8 cellular contexts compared by ENCODE assay signal in the genomic region with DNA sequence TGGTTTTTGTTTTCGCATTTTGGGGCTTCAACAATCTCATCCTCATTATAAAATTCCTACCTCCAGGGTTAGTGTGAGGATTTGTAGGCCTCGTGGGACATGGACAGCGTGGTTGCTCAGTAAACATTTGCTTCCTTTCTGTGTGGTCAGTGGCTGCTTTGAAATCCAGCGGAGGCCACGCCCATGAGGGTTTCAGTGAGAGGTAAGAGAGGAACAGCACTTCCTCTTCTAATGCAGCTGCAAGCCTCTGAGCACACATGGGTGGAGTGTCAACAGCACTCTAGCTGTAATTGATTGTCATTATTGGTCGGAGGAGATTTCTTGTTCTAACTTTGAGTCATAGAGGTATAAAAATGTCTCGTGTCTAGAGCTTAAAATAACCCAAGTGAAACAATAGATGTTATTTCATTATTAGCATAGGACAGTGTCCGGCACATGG. TPM values are rescaled to one million over a fixed set of nuclear protein-coding genes. Genes with fewer than 3 reads are reported as not detected.
A peak's percentile ranks its signal among the peaks of the same experiment; 100 is the strongest.
DNase-seq lines count a peak whose midpoint lies in the region; ATAC-seq lines count a peak whose summit lies in the region.

No MANE protein-coding gene starts in this region.

- peak; percentile 41 to 46 for ATAC-seq in activated CD4-positive, CD25-positive, alpha-beta regulatory T cell treated with anti-CD3 and anti-CD28 coated beads, Interleukin-2, amount 50 U/mL, for 24 hours
- peak; percentile 99 for ATAC-seq in HG02571 (IDR thresholded peaks at IDR 0.05; ENCODE audit: unreplicated experiment)
- peak; percentile 72 for ATAC-seq in Right ventricle myocardium superior (ENCODE audit: poor library complexity)

- intact Hi-C loops in Right ventricle myocardium superior (cut with DNase I): loop anchor here (5.0 to 10.0 kb wide), 2 partner anchors 96 to 246 kb away; no protein-coding TSS in a partner anchor

- no peak for DNase-seq in activated CD4-positive, CD25-positive, alpha-beta regulatory T cell treated with anti-CD3 and anti-CD28 coated beads, Interleukin-2, amount 50 U/mL, for 72 hours
- DNase-seq in LHCN-M2 (ENCODE audit: low read depth) (peak; percentile 75), SW480 (ENCODE audit: low spot score) (peak; percentile 98), Right ventricle myocardium superior (peak; percentile 79), mesenteric fat pad (ENCODE audit: low spot score) (no peak)
- DNase-seq in stimulated activated CD8-positive, alpha-beta memory T cell treated with anti-CD3 and anti-CD28 coated beads, Interleukin-4, amount 100 ng/mL, for 48 hours: peak; percentile 24

RNA-seq across cellular contexts. Expression of a gene that starts 6.0 kb away (rescaled TPM):
- 7.4 and 10.3 TPM in 2 replicates for total RNA-seq in LHCN-M2 (2014; rRNA removed)
- 1.4 TPM for polyA plus RNA-seq in LHCN-M2 (2012)
- 7.2 TPM for total RNA-seq in Right ventricle myocardium superior
- 20.7 TPM for total RNA-seq in mesenteric fat pad

Comparison
In these comparisons a context has a peak if more than half of its experiments do, and no peak if none do; other contexts are left out.
1. ATAC-seq: peak in every context shown above with its lines; median percentile 99 in HG02571; 72 in Right ventricle myocardium superior; 44 in activated CD4-positive, CD25-positive, alpha-beta regulatory T cell treated with anti-CD3 and anti-CD28 coated beads, Interleukin-2, amount 50 U/mL, for 24 hours.
2. DNase-seq: peak in LHCN-M2 (single experiment), SW480 (single experiment), Right ventricle myocardium superior (single experiment) and stimulated activated CD8-positive, alpha-beta memory T cell treated with anti-CD3 and anti-CD28 coated beads, Interleukin-4, amount 100 ng/mL, for 48 hours (single experiment); none in activated CD4-positive, CD25-positive, alpha-beta regulatory T cell treated with anti-CD3 and anti-CD28 coated beads, Interleukin-2, amount 50 U/mL, for 72 hours (single experiment) and mesenteric fat pad (single experiment).